ENCODE assay signal across 11 cellular contexts in genomic region chr15:33608714-33609113, GRCh38.
DNase-seq lines count a peak whose midpoint lies in the region; ATAC-seq and TF ChIP-seq lines count a peak whose summit lies in the region.
"Had no signal": no experiment of that assay in that cellular context is flagged by ENCODE, and none has a peak within 500 bp of the region (broad histone marks: within the 10 kb centered on the region; RNA-seq: fewer than 3 reads in every experiment).

No MANE protein-coding gene starts in this region.

- H3K4me1 ChIP-seq in GM23248 (ENCODE audit: insufficient read depth) (peaks cover 3% of the 10 kb centered on the region; the same call in 1 of the 2 replicates), PC-9 (replicated peaks; ENCODE audit: insufficient read depth) (no peaks in the 10 kb centered on the region)

- no peak overlapping the region for H3K4me2 ChIP-seq in GM23248 (ENCODE audit: unreplicated experiment)
- H3K4me2 ChIP-seq in PC-9, result no peak overlapping the region

- TF ChIP-seq POLR2A in erythroblast (IDR thresholded peaks at IDR 0.05; ENCODE audit: low read length), result no peak

- in situ Hi-C loops in GM23248 (cut with MboI), result no loop called here

- no peak overlapping the region for H3K4me3 Mint-ChIP-seq in progenitor cell of endocrine pancreas (ENCODE audit: low read depth)
- H3K4me3 Mint-ChIP-seq in activated T-helper 2 cell treated with anti-CD3 and anti-CD28 coated beads, Interferon-gamma antibody, Interleukin-2, Interleukin-4, amounts not matched to agents 10 μg/mL and 5 μg/mL and 100 μg/mL, durations not matched to agents 14 hours and 24 hours and 36 hours (ENCODE audit: low read depth), result no peak overlapping the region
- H3K4me3 Mint-ChIP-seq: activated CD4-positive, alpha-beta memory T cell treated with anti-CD3 and anti-CD28 coated beads, Interleukin-2, amount 10 ng/mL, durations not matched to agents 7 days and 5 days had no signal

- no peaks in the 10 kb centered on the region for H3K4me1 Mint-ChIP-seq in progenitor cell of endocrine pancreas (ENCODE audit: low read depth)
- H3K4me1 Mint-ChIP-seq in activated T-helper 2 cell treated with anti-CD3 and anti-CD28 coated beads, Interferon-gamma antibody, Interleukin-2, Interleukin-4, amounts not matched to agents 10 μg/mL and 5 μg/mL and 100 μg/mL, durations not matched to agents 14 hours and 24 hours and 36 hours (ENCODE audit: low read depth), result no peaks in the 10 kb centered on the region
- H3K4me1 Mint-ChIP-seq: activated CD4-positive, alpha-beta memory T cell treated with anti-CD3 and anti-CD28 coated beads, Interleukin-2, amount 10 ng/mL, durations not matched to agents 7 days and 5 days had no signal

- peak; percentile 38; the same call in 1 of the 2 replicates for TF ChIP-seq CTCF in PC-9 (conservative IDR thresholded peaks at IDR 0.05)
- TF ChIP-seq CTCF in progenitor cell of endocrine pancreas (IDR thresholded peaks at IDR 0.05; ENCODE audit: unreplicated experiment), result peak; percentile 49

- no peaks in the 10 kb centered on the region for H4K20me1 ChIP-seq in GM23248 (ENCODE audit: insufficient read depth)
- no peaks in the 10 kb centered on the region for H4K20me1 ChIP-seq in PC-9 (ENCODE audit: insufficient read depth)

- H3K9ac ChIP-seq in GM23248, result no peak overlapping the region

- no TSS peak for BruUV-seq in PC-9 (replicated peaks; lab: Mats Ljungman, UMichigan)

- no peaks in the 10 kb centered on the region for H3K27me3 Mint-ChIP-seq in progenitor cell of endocrine pancreas
- H3K27me3 Mint-ChIP-seq in activated T-helper 2 cell treated with anti-CD3 and anti-CD28 coated beads, Interferon-gamma antibody, Interleukin-2, Interleukin-4, amounts not matched to agents 10 μg/mL and 5 μg/mL and 100 μg/mL, durations not matched to agents 14 hours and 24 hours and 36 hours (ENCODE audit: low read depth), result no peaks in the 10 kb centered on the region
- H3K27me3 Mint-ChIP-seq: activated CD4-positive, alpha-beta memory T cell treated with anti-CD3 and anti-CD28 coated beads, Interleukin-2, amount 10 ng/mL, durations not matched to agents 7 days and 5 days had no signal

- H3K27ac ChIP-seq in GM23248 (no peak overlapping the region), PC-9 (no peak overlapping the region)

- 22 to 26% methylated on average over 7 of the region's 7 CpGs for WGBS in GM23248 (ENCODE audit: low coverage in 1 of 2, low lambda C conversion rate in 2 of 2, missing lambda C conversion rate in 2 of 2), 2 experiments

- ATAC-seq in GM21619 (IDR thresholded peaks at IDR 0.05; ENCODE audit: unreplicated experiment), result no peak
- ATAC-seq: activated naive CD4-positive, alpha-beta T cell treated with anti-CD3 and anti-CD28 coated beads, Interleukin-2, amount 50 U/mL, for 72 hours had no signal

- H3F3A ChIP-seq in GM23248 (ENCODE audit: insufficient read depth), result no peaks in the 10 kb centered on the region
- no peaks in the 10 kb centered on the region for H3F3A ChIP-seq in PC-9 (ENCODE audit: insufficient read depth, low read depth)

- H3K27me3 ChIP-seq in GM23248 (replicated peaks; ENCODE audit: insufficient read depth) (peaks cover 11% of the 10 kb centered on the region), PC-9 (ENCODE audit: insufficient read depth, low read depth) (no peaks in the 10 kb centered on the region)

- H3K79me2 ChIP-seq in GM23248 (ENCODE audit: insufficient read depth) (no peaks in the 10 kb centered on the region), PC-9 (ENCODE audit: low read depth) (no peaks in the 10 kb centered on the region)

- no peak overlapping the region for H2AFZ ChIP-seq in GM23248
- no peak overlapping the region for H2AFZ ChIP-seq in PC-9

- no peaks in the 10 kb centered on the region for H3K9me3 Mint-ChIP-seq in progenitor cell of endocrine pancreas (ENCODE audit: low read depth)
- H3K9me3 Mint-ChIP-seq in activated T-helper 2 cell treated with anti-CD3 and anti-CD28 coated beads, Interferon-gamma antibody, Interleukin-2, Interleukin-4, amounts not matched to agents 10 μg/mL and 5 μg/mL and 100 μg/mL, durations not matched to agents 14 hours and 24 hours and 36 hours, result no peaks in the 10 kb centered on the region
- H3K9me3 Mint-ChIP-seq: activated CD4-positive, alpha-beta memory T cell treated with anti-CD3 and anti-CD28 coated beads, Interleukin-2, amount 10 ng/mL, durations not matched to agents 7 days and 5 days had no signal

- H3K4me3 ChIP-seq in GM23248 (no peak overlapping the region), PC-9 (no peak overlapping the region)

- H3K36me3 ChIP-seq in GM23248 (ENCODE audit: low read depth) (no peaks in the 10 kb centered on the region), PC-9 (ENCODE audit: low read depth) (no peaks in the 10 kb centered on the region)

- DNase-seq in GM23248 (peak; percentile 17), PC-9 (no peak), erythroblast (lab: John Stamatoyannopoulos, UW) (peak; percentile 6 to 15), progenitor cell of endocrine pancreas (ENCODE audit: low spot score, unreplicated experiment) (no peak), H4 (ENCODE audit: low spot score) (no peak)
- DNase-seq in activated T-helper 2 cell treated with anti-CD3 and anti-CD28 coated beads, Interferon-gamma antibody, Interleukin-2, Interleukin-4, amounts not matched to agents 10 μg/mL and 5 μg/mL and 100 μg/mL, durations not matched to agents 14 hours and 24 hours and 36 hours (ENCODE audit: low spot score), result no peak
- DNase-seq: activated CD4-positive, alpha-beta memory T cell treated with anti-CD3 and anti-CD28 coated beads, Interleukin-2, amount 10 ng/mL, durations not matched to agents 7 days and 5 days; effector CD8-positive, alpha-beta T cell; NCI-H446 treated with DMSO at 0.1 percent for 48 hours had no signal

- POLR2A ChIA-PET in PC-9 (lab: Charles Lee; ENCODE audit: unreplicated experiment), result no interaction called here

- CTCF ChIA-PET in PC-9 (lab: Charles Lee), result no interaction called here

- H3K27ac Mint-ChIP-seq in progenitor cell of endocrine pancreas, result no peak overlapping the region
- no peak overlapping the region for H3K27ac Mint-ChIP-seq in activated T-helper 2 cell treated with anti-CD3 and anti-CD28 coated beads, Interferon-gamma antibody, Interleukin-2, Interleukin-4, amounts not matched to agents 10 μg/mL and 5 μg/mL and 100 μg/mL, durations not matched to agents 14 hours and 24 hours and 36 hours
- H3K27ac Mint-ChIP-seq: activated CD4-positive, alpha-beta memory T cell treated with anti-CD3 and anti-CD28 coated beads, Interleukin-2, amount 10 ng/mL, durations not matched to agents 7 days and 5 days had no signal

- no peaks in the 10 kb centered on the region for H3K9me3 ChIP-seq in GM23248 (ENCODE audit: low read depth)
- no peaks in the 10 kb centered on the region for H3K9me3 ChIP-seq in PC-9 (ENCODE audit: insufficient read depth, low read depth)

- H3K36me3 Mint-ChIP-seq in progenitor cell of endocrine pancreas (ENCODE audit: insufficient read depth), result no peaks in the 10 kb centered on the region
- H3K36me3 Mint-ChIP-seq in activated T-helper 2 cell treated with anti-CD3 and anti-CD28 coated beads, Interferon-gamma antibody, Interleukin-2, Interleukin-4, amounts not matched to agents 10 μg/mL and 5 μg/mL and 100 μg/mL, durations not matched to agents 14 hours and 24 hours and 36 hours (ENCODE audit: low read depth), result no peaks in the 10 kb centered on the region
- H3K36me3 Mint-ChIP-seq: activated naive CD4-positive, alpha-beta T cell treated with anti-CD3 and anti-CD28 coated beads, Interleukin-2, amount 50 U/mL, for 72 hours had no signal

- no peaks in the 10 kb centered on the region for H3K9me2 ChIP-seq in GM23248 (ENCODE audit: insufficient read depth)
- no peaks in the 10 kb centered on the region for H3K9me2 ChIP-seq in PC-9 (ENCODE audit: insufficient read depth)

- intact Hi-C loops in PC-9 (cut with micrococcal nuclease; ENCODE audit: unreplicated experiment), result loop anchor here (5.0 kb wide), 1 partner anchor 316 kb away; no protein-coding TSS in a partner anchor
- intact Hi-C loops in activated T-helper 2 cell treated with anti-CD3 and anti-CD28 coated beads, Interferon-gamma antibody, Interleukin-2, Interleukin-4, amounts not matched to agents 10 μg/mL and 5 μg/mL and 100 μg/mL, durations not matched to agents 14 hours and 24 hours and 36 hours (cut with micrococcal nuclease), result no loop called here

Comparison
In these comparisons a context has a peak if more than half of its experiments do, and no peak if none do; other contexts are left out.
1. DNase-seq: peak in GM23248 (single experiment) and erythroblast (2 of 2); none in PC-9 (0 of 2), progenitor cell of endocrine pancreas (single experiment), activated T-helper 2 cell treated with anti-CD3 and anti-CD28 coated beads, Interferon-gamma antibody, Interleukin-2, Interleukin-4, amounts not matched to agents 10 μg/mL and 5 μg/mL and 100 μg/mL, durations not matched to agents 14 hours and 24 hours and 36 hours (single experiment) and H4 (single experiment).